1 cellular context compared by ENCODE assay signal in the genomic region with DNA sequence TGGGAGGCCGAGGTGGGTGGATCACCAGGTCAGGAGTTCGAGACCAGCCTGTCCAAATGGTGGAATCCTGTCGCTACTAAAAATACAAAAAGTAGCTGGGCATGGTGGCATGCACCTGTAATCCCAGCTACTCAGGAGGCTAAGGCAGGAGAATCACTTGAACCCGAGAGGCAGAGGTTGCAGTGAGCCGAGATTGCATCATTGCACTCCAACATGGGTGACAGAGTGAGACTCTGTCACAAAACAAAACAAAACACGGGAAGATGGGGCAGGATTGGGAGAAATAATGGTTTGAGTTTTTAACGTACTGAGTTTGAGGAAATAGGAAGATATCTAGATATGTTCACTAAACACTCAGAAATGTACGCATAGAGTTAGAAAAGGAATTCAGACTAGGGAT. TPM values are rescaled to one million over a fixed set of nuclear protein-coding genes. Genes with fewer than 3 reads are reported as not detected.
"Had no signal": no experiment of that assay in that cellular context is flagged by ENCODE, and none has a peak within 500 bp of the region (broad histone marks: within the 10 kb centered on the region; RNA-seq: fewer than 3 reads in every experiment).

No MANE protein-coding gene starts in this region.

RNA-seq across cellular contexts. Expression of gene PYGL, which starts 2.6 kb away (rescaled TPM):
- total RNA-seq: activated CD8-positive, alpha-beta T cell treated with anti-CD3 and anti-CD28 coated beads, Interleukin-2, amount 10 ng/mL, durations not matched to agents 7 days and 5 days had no signal
